In genomic region chrX:149984411-149984810, GRCh38 we compare ENCODE assay signal across 34 cellular contexts. TPM values are rescaled to one million over a fixed set of nuclear protein-coding genes. Genes with fewer than 3 reads are reported as not detected.
"Had no signal": no experiment of that assay in that cellular context is flagged by ENCODE, and none has a peak within 500 bp of the region (broad histone marks: within the 10 kb centered on the region; RNA-seq: fewer than 3 reads in every experiment).

No MANE protein-coding gene starts in this region.

- ATAC-seq: activated CD4-positive, alpha-beta T cell treated with anti-CD3 and anti-CD28 coated beads for 36 hours; activated T-cell treated with anti-CD3 and anti-CD28 coated beads, Interleukin-2, amount 50 U/mL, for 72 hours; gastroesophageal sphincter; heart right ventricle had no signal

- H3K9me3 Mint-ChIP-seq: activated CD4-positive, alpha-beta memory T cell treated with anti-CD3 and anti-CD28 coated beads for 36 hours; activated CD4-positive, alpha-beta T cell treated with anti-CD3 and anti-CD28 coated beads, Interleukin-2, amount 10 ng/mL, durations not matched to agents 24 days and 14 days; activated naive CD4-positive, alpha-beta T cell treated with anti-CD3 and anti-CD28 coated beads, Interleukin-2, amount 50 U/mL, for 24 hours; activated naive CD8-positive, alpha-beta T cell treated with anti-CD3 and anti-CD28 coated beads, Interleukin-2, amount 10 ng/mL, durations not matched to agents 7 days and 5 days; activated T-cell treated with anti-CD3 and anti-CD28 coated beads, Interleukin-2, amount 50 U/mL, for 24 hours; activated T-cell treated with anti-CD3 and anti-CD28 coated beads, Interleukin-2, amount 50 U/mL, for 72 hours; central memory CD8-positive, alpha-beta T cell had no signal

- H3K27me3 ChIP-seq: brain microvascular endothelial cell, esophagus squamous epithelium, gastroesophageal sphincter, heart right ventricle had no signal

- H3K4me3 ChIP-seq: esophagus squamous epithelium, gastroesophageal sphincter, heart right ventricle had no signal

- H3K4me1 Mint-ChIP-seq: activated CD4-positive, alpha-beta T cell treated with anti-CD3 and anti-CD28 coated beads for 36 hours; activated CD4-positive, alpha-beta T cell treated with anti-CD3 and anti-CD28 coated beads, Interleukin-2, amount 10 ng/mL, durations not matched to agents 24 days and 14 days; activated naive CD4-positive, alpha-beta T cell treated with anti-CD3 and anti-CD28 coated beads, Interleukin-2, amount 50 U/mL, for 24 hours; activated naive CD8-positive, alpha-beta T cell treated with anti-CD3 and anti-CD28 coated beads, Interleukin-2, amount 10 ng/mL, durations not matched to agents 7 days and 5 days had no signal

- H3K27me3 Mint-ChIP-seq: activated CD4-positive, alpha-beta memory T cell treated with anti-CD3 and anti-CD28 coated beads for 36 hours; activated CD4-positive, alpha-beta T cell treated with anti-CD3 and anti-CD28 coated beads for 36 hours; activated CD4-positive, alpha-beta T cell treated with anti-CD3 and anti-CD28 coated beads, Interleukin-2, amount 10 ng/mL, durations not matched to agents 24 days and 14 days; activated naive CD4-positive, alpha-beta T cell treated with anti-CD3 and anti-CD28 coated beads, Interleukin-2, amount 50 U/mL, for 24 hours; activated naive CD8-positive, alpha-beta T cell treated with anti-CD3 and anti-CD28 coated beads, Interleukin-2, amount 10 ng/mL, durations not matched to agents 7 days and 5 days; central memory CD8-positive, alpha-beta T cell had no signal

- H3K9me3 ChIP-seq: esophagus squamous epithelium, gastroesophageal sphincter, heart right ventricle had no signal

- H3K36me3 ChIP-seq: brain microvascular endothelial cell, esophagus squamous epithelium, gastroesophageal sphincter, heart right ventricle had no signal

- H3K36me3 Mint-ChIP-seq: activated CD4-positive, alpha-beta memory T cell treated with anti-CD3 and anti-CD28 coated beads for 36 hours; activated naive CD4-positive, alpha-beta T cell treated with anti-CD3 and anti-CD28 coated beads, Interleukin-2, amount 50 U/mL, for 24 hours; activated naive CD8-positive, alpha-beta T cell treated with anti-CD3 and anti-CD28 coated beads, Interleukin-2, amount 10 ng/mL, durations not matched to agents 7 days and 5 days had no signal

- H3K27ac ChIP-seq: brain microvascular endothelial cell, epithelial cell of prostate, esophagus squamous epithelium, gastroesophageal sphincter, heart right ventricle had no signal

- H3K4me3 Mint-ChIP-seq: activated CD4-positive, alpha-beta memory T cell treated with anti-CD3 and anti-CD28 coated beads for 36 hours; activated CD4-positive, alpha-beta T cell treated with anti-CD3 and anti-CD28 coated beads for 36 hours; activated CD4-positive, alpha-beta T cell treated with anti-CD3 and anti-CD28 coated beads, Interleukin-2, amount 10 ng/mL, durations not matched to agents 24 days and 14 days; activated naive CD4-positive, alpha-beta T cell treated with anti-CD3 and anti-CD28 coated beads, Interleukin-2, amount 50 U/mL, for 24 hours; activated naive CD8-positive, alpha-beta T cell treated with anti-CD3 and anti-CD28 coated beads, Interleukin-2, amount 10 ng/mL, durations not matched to agents 7 days and 5 days; activated T-cell treated with anti-CD3 and anti-CD28 coated beads, Interleukin-2, amount 50 U/mL, for 24 hours; activated T-cell treated with anti-CD3 and anti-CD28 coated beads, Interleukin-2, amount 50 U/mL, for 72 hours; central memory CD8-positive, alpha-beta T cell had no signal

- H3K27ac Mint-ChIP-seq: activated CD4-positive, alpha-beta memory T cell treated with anti-CD3 and anti-CD28 coated beads for 36 hours; activated CD4-positive, alpha-beta T cell treated with anti-CD3 and anti-CD28 coated beads for 36 hours; activated CD4-positive, alpha-beta T cell treated with anti-CD3 and anti-CD28 coated beads, Interleukin-2, amount 10 ng/mL, durations not matched to agents 24 days and 14 days; activated naive CD4-positive, alpha-beta T cell treated with anti-CD3 and anti-CD28 coated beads, Interleukin-2, amount 50 U/mL, for 24 hours; activated naive CD8-positive, alpha-beta T cell treated with anti-CD3 and anti-CD28 coated beads, Interleukin-2, amount 10 ng/mL, durations not matched to agents 7 days and 5 days; activated T-cell treated with anti-CD3 and anti-CD28 coated beads, Interleukin-2, amount 50 U/mL, for 24 hours; activated T-cell treated with anti-CD3 and anti-CD28 coated beads, Interleukin-2, amount 50 U/mL, for 72 hours had no signal

- DNase-seq: activated CD4-positive, alpha-beta memory T cell treated with anti-CD3 and anti-CD28 coated beads for 36 hours; activated CD4-positive, alpha-beta T cell treated with anti-CD3 and anti-CD28 coated beads for 36 hours; activated CD4-positive, alpha-beta T cell treated with anti-CD3 and anti-CD28 coated beads, Interleukin-2, amount 10 ng/mL, durations not matched to agents 24 days and 14 days; activated CD4-positive, CD25-positive, alpha-beta regulatory T cell; activated CD4-positive, CD25-positive, alpha-beta regulatory T cell treated with anti-CD3 and anti-CD28 coated beads, Interleukin-2, amount 50 U/mL, for 72 hours; activated CD8-positive, alpha-beta memory T cell treated with anti-CD3 and anti-CD28 coated beads, Interleukin-2, amount 50 U/mL, for 48 hours; activated gamma-delta T cell treated with Interleukin-2 at 50 U/mL for 16 hours; activated naive CD4-positive, alpha-beta T cell treated with Interleukin-2 at 50 U/mL for 16 hours; activated naive CD8-positive, alpha-beta T cell treated with anti-CD3 and anti-CD28 coated beads, Interleukin-2, amount 10 ng/mL, durations not matched to agents 7 days and 5 days; activated T-cell treated with anti-CD3 and anti-CD28 coated beads for 4 hours; activated T-cell treated with anti-CD3 and anti-CD28 coated beads, Interleukin-2, amount 50 U/mL, for 24 hours; activated T-cell treated with anti-CD3 and anti-CD28 coated beads, Interleukin-2, amount 50 U/mL, for 72 hours; amniotic stem cell; anterior cingulate cortex; brain microvascular endothelial cell; cortex of kidney; dermis blood vessel endothelial cell; effector CD4-positive, alpha-beta T cell; esophagus squamous epithelium; foreskin melanocyte; heart right ventricle; hippocampal formation; T-helper 2 cell had no signal

RNA-seq across cellular contexts. Expression of gene HSFX4, which starts 55.0 kb away (rescaled TPM):
- total RNA-seq: activated CD4-positive, alpha-beta memory T cell treated with anti-CD3 and anti-CD28 coated beads for 36 hours; activated CD4-positive, alpha-beta T cell treated with anti-CD3 and anti-CD28 coated beads for 36 hours; activated CD4-positive, alpha-beta T cell treated with anti-CD3 and anti-CD28 coated beads, Interleukin-2, amount 10 ng/mL, durations not matched to agents 24 days and 14 days; activated naive CD8-positive, alpha-beta T cell treated with anti-CD3 and anti-CD28 coated beads, Interleukin-2, amount 10 ng/mL, durations not matched to agents 7 days and 5 days; activated T-cell treated with anti-CD3 and anti-CD28 coated beads, Interleukin-2, amount 50 U/mL, for 72 hours; astrocyte; bronchial epithelial cell; cerebellum; dermis blood vessel endothelial cell; endothelial cell of umbilical vein; esophagus squamous epithelium; gastroesophageal sphincter; glomerular endothelial cell; heart right ventricle; T-helper 1 cell treated with Interleukin-12 subunit alpha and Interleukin-12 subunit beta and Interleukin-4 antibody, amounts not matched to agents 30 ng/mL and 1 ng/mL, for 36 hours had no signal
- polyA plus RNA-seq: endothelial cell of umbilical vein, esophagus had no signal
